Comparison of ENCODE assay signal across 9 cellular contexts in the genomic region with DNA sequence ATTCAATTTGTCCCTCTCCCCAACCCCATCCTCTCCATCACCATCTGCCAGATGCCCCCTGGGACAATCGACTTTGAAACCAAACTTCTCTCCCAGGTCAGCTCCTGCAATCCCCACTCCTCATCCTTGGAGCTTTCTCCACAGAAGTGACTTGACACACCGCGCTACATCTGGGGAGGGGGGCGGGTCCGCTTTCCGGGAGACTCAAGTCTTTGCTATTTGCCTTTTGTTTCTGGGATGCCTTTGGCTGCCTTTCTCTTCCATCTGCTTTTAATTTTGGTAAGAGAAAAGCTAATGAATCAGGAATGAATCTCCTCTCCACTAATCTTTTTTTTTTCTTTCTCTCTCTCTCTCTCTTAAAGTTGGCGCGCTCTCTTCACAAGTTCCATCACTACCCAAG. TPM values are rescaled to one million over a fixed set of nuclear protein-coding genes. Genes with fewer than 3 reads are reported as not detected.
DNase-seq lines count a peak whose midpoint lies in the region; ATAC-seq and TF ChIP-seq lines count a peak whose summit lies in the region.
"Had no signal": no experiment of that assay in that cellular context is flagged by ENCODE, and none has a peak within 500 bp of the region (broad histone marks: within the 10 kb centered on the region; RNA-seq: fewer than 3 reads in every experiment).

No MANE protein-coding gene starts in this region.

- peaks cover 9% of the 10 kb centered on the region for H3K4me1 Mint-ChIP-seq in activated T-helper 17 cell treated with anti-CD3 and anti-CD28 coated beads, Interleukin-2, amount 50 U/mL, for 72 hours

- peaks cover 20% of the 10 kb centered on the region for H3K79me2 ChIP-seq in hepatocyte

- peaks cover 4% of the 10 kb centered on the region for H3K4me1 ChIP-seq in hepatocyte (ENCODE audit: insufficient read depth)
- peaks cover 11% of the 10 kb centered on the region for H3K4me1 ChIP-seq in effector memory CD4-positive, alpha-beta T cell (ENCODE audit: control insufficient read depth, insufficient read depth, low read length, poor library complexity, severe bottlenecking)

- DNase-seq in H7 = peak; percentile 21
- DNase-seq in hepatocyte (ENCODE audit: low spot score) = peak; percentile 54
- DNase-seq in smooth muscle cell of the brain vasculature (ENCODE audit: low read depth, low spot score) = peak; percentile 44
- no peak for DNase-seq in Ammon's horn (ENCODE audit: low spot score)
- DNase-seq in GM20000 (ENCODE audit: low spot score) = no peak
- no peak for DNase-seq in effector memory CD4-positive, alpha-beta T cell
- DNase-seq in NK-92 treated with Interleukin-12 subunit alpha and Interleukin-12 subunit beta, amount 100 ng/mL, for 24 hours (lab: John Stamatoyannopoulos, UW) = no peak
- DNase-seq: NCI-H510A had no signal

- H3K4me3 Mint-ChIP-seq in activated T-helper 17 cell treated with anti-CD3 and anti-CD28 coated beads, Interleukin-2, amount 50 U/mL, for 72 hours = peak overlapping the region; percentile 85

- peaks cover 22% of the 10 kb centered on the region for H3K27me3 Mint-ChIP-seq in activated T-helper 17 cell treated with anti-CD3 and anti-CD28 coated beads, Interleukin-2, amount 50 U/mL, for 72 hours

- H4K20me1 ChIP-seq in hepatocyte (ENCODE audit: insufficient read depth, poor library complexity, severe bottlenecking) = peaks cover 14% of the 10 kb centered on the region

- H3K27me3 ChIP-seq in H7 (ENCODE audit: control insufficient read depth, insufficient read depth, low read length) = peaks cover 2% of the 10 kb centered on the region; the same call in 1 of the 2 replicates
- H3K27me3 ChIP-seq in hepatocyte = peaks cover 28% of the 10 kb centered on the region
- H3K27me3 ChIP-seq in effector memory CD4-positive, alpha-beta T cell (replicated peaks; ENCODE audit: control insufficient read depth, insufficient read depth, low read length, poor library complexity, severe bottlenecking) = peaks cover 19% of the 10 kb centered on the region

- peaks cover 3% of the 10 kb centered on the region for H3K36me3 ChIP-seq in H7 (replicated peaks; ENCODE audit: control insufficient read depth, insufficient read depth, low read length)
- no peaks in the 10 kb centered on the region for H3K36me3 ChIP-seq in hepatocyte (replicated peaks; ENCODE audit: insufficient read depth, low read depth)
- H3K36me3 ChIP-seq in effector memory CD4-positive, alpha-beta T cell (ENCODE audit: control insufficient read depth, insufficient read depth, low read length) = no peaks in the 10 kb centered on the region

- TF ChIP-seq CTCF in hepatocyte (IDR thresholded peaks at IDR 0.05; ENCODE audit: poor library complexity) = no peak
- no peak for TF ChIP-seq CTCF in GM20000 (IDR thresholded peaks at IDR 0.05; ENCODE audit: extremely low read depth, missing control alignments)

- no peak for ATAC-seq in activated T-helper 17 cell treated with anti-CD3 and anti-CD28 coated beads, Interleukin-2, amount 50 U/mL, for 72 hours (replicated peaks)

- H3K4me2 ChIP-seq in hepatocyte = peak overlapping the region; percentile 88

- no peaks in the 10 kb centered on the region for H3K9me2 ChIP-seq in hepatocyte (replicated peaks; ENCODE audit: insufficient read depth)

- no peaks in the 10 kb centered on the region for H3K9me3 ChIP-seq in hepatocyte (ENCODE audit: low read depth)
- H3K9me3 ChIP-seq in effector memory CD4-positive, alpha-beta T cell (ENCODE audit: control insufficient read depth, low read length) = no peaks in the 10 kb centered on the region

- H3K27ac Mint-ChIP-seq in activated T-helper 17 cell treated with anti-CD3 and anti-CD28 coated beads, Interleukin-2, amount 50 U/mL, for 72 hours = peak overlapping the region; percentile 68

- H3K9me3 Mint-ChIP-seq in activated T-helper 17 cell treated with anti-CD3 and anti-CD28 coated beads, Interleukin-2, amount 50 U/mL, for 72 hours = no peaks in the 10 kb centered on the region

- peak overlapping the region; percentile 90 for H2AFZ ChIP-seq in hepatocyte

- H3K36me3 Mint-ChIP-seq in activated T-helper 17 cell treated with anti-CD3 and anti-CD28 coated beads, Interleukin-2, amount 50 U/mL, for 72 hours (ENCODE audit: low read depth) = peaks cover 11% of the 10 kb centered on the region

- H3K27ac ChIP-seq in hepatocyte = peak overlapping the region; percentile 93
- H3K27ac ChIP-seq in effector memory CD4-positive, alpha-beta T cell (ENCODE audit: insufficient read depth, low read length, poor library complexity, severe bottlenecking) = no peak overlapping the region

- WGBS in hepatocyte (ENCODE audit: low lambda C conversion rate, missing lambda C conversion rate) = 1% methylated on average over 8 of the region's 8 CpGs

- H3K4me3 ChIP-seq in H7 (ENCODE audit: insufficient read depth, low read depth, low read length) (peak overlapping the region; percentile 85), hepatocyte (peak overlapping the region; percentile 91)
- H3K4me3 ChIP-seq in effector memory CD4-positive, alpha-beta T cell (ENCODE audit: insufficient read depth, low read depth, low read length, poor library complexity, severe bottlenecking) = no peak overlapping the region

RNA-seq across cellular contexts. Expression of a gene that starts 0.7 kb away (rescaled TPM):
- 45.5 and 48.9 TPM in 2 replicates for total RNA-seq in H7 (2014; rRNA removed; shearing (Covaris generic))
- 1 to 10 TPM in 1 of 2 donors, under 1 TPM in 1; 0.43 to 1.9 TPM for total RNA-seq in activated T-helper 17 cell treated with anti-CD3 and anti-CD28 coated beads, Interleukin-2, amount 50 U/mL, for 72 hours
- 24.8 and 32.0 TPM in 2 replicates for total RNA-seq in hepatocyte
- polyA plus RNA-seq in hepatocyte = 30.3 and 36.6 TPM in 2 replicates

Comparison
In these comparisons a context has a peak if more than half of its experiments do, and no peak if none do; other contexts are left out.
1. DNase-seq: peak in H7 (single experiment), hepatocyte (single experiment) and smooth muscle cell of the brain vasculature (single experiment); none in Ammon's horn (single experiment), GM20000 (single experiment), effector memory CD4-positive, alpha-beta T cell (0 of 3) and NK-92 treated with Interleukin-12 subunit alpha and Interleukin-12 subunit beta, amount 100 ng/mL, for 24 hours (single experiment).